17 cellular contexts compared by ENCODE assay signal in genomic region chr9:90331826-90332575, GRCh38.
DNase-seq lines count a peak whose midpoint lies in the region; ATAC-seq and TF ChIP-seq lines count a peak whose summit lies in the region.
"Had no signal": no experiment of that assay in that cellular context is flagged by ENCODE, and none has a peak within 500 bp of the region (broad histone marks: within the 10 kb centered on the region; RNA-seq: fewer than 3 reads in every experiment).

No MANE protein-coding gene starts in this region.

- peak overlapping the region; percentile 96 for H2BK120ac ChIP-seq in mesendoderm (ENCODE audit: low read depth, low read length)

- peak overlapping the region; percentile 3 for H3K27ac Mint-ChIP-seq in dendritic cell treated with granulocyte-macrophage colony-stimulating factor and Interleukin-4, amounts not matched to agents 40 ng/mL and 50 ng/mL, for 4 days
- H3K27ac Mint-ChIP-seq in nephron progenitor cell, result no peak overlapping the region
- H3K27ac Mint-ChIP-seq: activated CD4-positive, alpha-beta T cell treated with anti-CD3 and anti-CD28 coated beads, Interleukin-2, amount 10 ng/mL, durations not matched to agents 24 days and 14 days; activated T-helper 2 cell treated with anti-CD3 and anti-CD28 coated beads, Interferon-gamma antibody, Interleukin-2, Interleukin-4, amounts not matched to agents 10 μg/mL and 5 μg/mL and 100 μg/mL, durations not matched to agents 14 hours and 24 hours and 36 hours; T-cell had no signal

- intact Hi-C loops in dendritic cell treated with granulocyte-macrophage colony-stimulating factor and Interleukin-4, amounts not matched to agents 40 ng/mL and 50 ng/mL, for 4 days (cut with micrococcal nuclease), result no loop called here

- H3K4me1 ChIP-seq in HUES48 (ENCODE audit: control insufficient read depth, insufficient read depth, low read length) (peaks cover 21% of the 10 kb centered on the region), mesendoderm (ENCODE audit: control insufficient read depth, low read depth, low read length) (peaks cover 6% of the 10 kb centered on the region)
- H3K4me1 ChIP-seq: left lung, vagina had no signal

- no CpG with 5 or more reads among the region's 8 CpGs for WGBS in mesendoderm (ENCODE audit: extremely low coverage, insufficient coverage, low lambda C conversion rate)

- no peak overlapping the region for H4K8ac ChIP-seq in mesendoderm (ENCODE audit: low read depth, low read length)

- no peak for ATAC-seq in HG03039 (IDR thresholded peaks at IDR 0.05; ENCODE audit: unreplicated experiment)
- ATAC-seq: left lung, T-cell had no signal

- 0 out of 2 replicates have a peak overlapping the region, but pooled peaks have one; percentile 7 for H3K9ac ChIP-seq in HUES48 (ENCODE audit: low read depth, low read length)
- H3K9ac ChIP-seq in mesendoderm (ENCODE audit: low read length), result no peak overlapping the region
- H3K9ac ChIP-seq: BLaER1 treated with 17β-estradiol and CSF1 and Interleukin-3, amounts not matched to agents 10 nM and 100 nM had no signal

- H3K79me2 ChIP-seq in mesendoderm (ENCODE audit: control insufficient read depth, insufficient read depth, low read length), result no peaks in the 10 kb centered on the region

- peaks cover 11% of the 10 kb centered on the region for H3K4me1 Mint-ChIP-seq in dendritic cell treated with granulocyte-macrophage colony-stimulating factor and Interleukin-4, amounts not matched to agents 40 ng/mL and 50 ng/mL, for 4 days (ENCODE audit: low read depth)
- peaks cover 13% of the 10 kb centered on the region for H3K4me1 Mint-ChIP-seq in nephron progenitor cell
- H3K4me1 Mint-ChIP-seq: activated CD4-positive, alpha-beta T cell treated with anti-CD3 and anti-CD28 coated beads, Interleukin-2, amount 10 ng/mL, durations not matched to agents 24 days and 14 days; T-cell had no signal

- H3K9me3 Mint-ChIP-seq in dendritic cell treated with granulocyte-macrophage colony-stimulating factor and Interleukin-4, amounts not matched to agents 40 ng/mL and 50 ng/mL, for 4 days, result no peaks in the 10 kb centered on the region
- H3K9me3 Mint-ChIP-seq in nephron progenitor cell, result no peaks in the 10 kb centered on the region
- H3K9me3 Mint-ChIP-seq: activated CD4-positive, alpha-beta T cell treated with anti-CD3 and anti-CD28 coated beads, Interleukin-2, amount 10 ng/mL, durations not matched to agents 24 days and 14 days; activated T-helper 2 cell treated with anti-CD3 and anti-CD28 coated beads, Interferon-gamma antibody, Interleukin-2, Interleukin-4, amounts not matched to agents 10 μg/mL and 5 μg/mL and 100 μg/mL, durations not matched to agents 14 hours and 24 hours and 36 hours; T-cell had no signal

- H3K56ac ChIP-seq in mesendoderm (ENCODE audit: low read length), result peak overlapping the region; percentile 62

- no peaks in the 10 kb centered on the region for H3K36me3 Mint-ChIP-seq in dendritic cell treated with granulocyte-macrophage colony-stimulating factor and Interleukin-4, amounts not matched to agents 40 ng/mL and 50 ng/mL, for 4 days (ENCODE audit: low read depth)
- no peaks in the 10 kb centered on the region for H3K36me3 Mint-ChIP-seq in nephron progenitor cell (ENCODE audit: low read depth)
- H3K36me3 Mint-ChIP-seq: T-cell had no signal

- DNase-seq in AG08395 (ENCODE audit: low spot score) (peak; percentile 42), mesendoderm (peak; percentile 56), midbrain (lab: John Stamatoyannopoulos, UW) (no peak), nephron progenitor cell (no peak)
- DNase-seq in activated CD8-positive, alpha-beta memory T cell treated with anti-CD3 and anti-CD28 coated beads, Interleukin-2, amount 50 U/mL, for 4 hours, result no peak
- DNase-seq: activated CD4-positive, alpha-beta T cell treated with anti-CD3 and anti-CD28 coated beads, Interleukin-2, amount 10 ng/mL, durations not matched to agents 24 days and 14 days; left lung; MV-4-11; NCI-H446; OCI-M1; T-cell had no signal

- TF ChIP-seq CTCF in nephron progenitor cell (IDR thresholded peaks at IDR 0.05), result no peak

- H3K4me3 ChIP-seq in HUES48 (ENCODE audit: low read depth, low read length), result no peak overlapping the region
- H3K4me3 ChIP-seq in mesendoderm (ENCODE audit: low read length), result no peak overlapping the region
- H3K4me3 ChIP-seq: BLaER1 treated with 17β-estradiol and CSF1 and Interleukin-3, amounts not matched to agents 10 nM and 100 nM; left lung; vagina had no signal

- H3K27me3 ChIP-seq in HUES48 (ENCODE audit: control insufficient read depth, insufficient read depth, low read length), result no peaks in the 10 kb centered on the region
- no peaks in the 10 kb centered on the region for H3K27me3 ChIP-seq in mesendoderm (ENCODE audit: insufficient read depth, low read length, poor library complexity)
- H3K27me3 ChIP-seq: BLaER1 treated with 17β-estradiol and CSF1 and Interleukin-3, amounts not matched to agents 10 nM and 100 nM; left lung; vagina had no signal

- H3K23ac ChIP-seq in mesendoderm (ENCODE audit: low read length), result no peak overlapping the region

- peak overlapping the region; percentile 39 for H2BK5ac ChIP-seq in mesendoderm (ENCODE audit: low read length)

- no peak overlapping the region for H4K5ac ChIP-seq in mesendoderm (ENCODE audit: low read length)

- H3K4me2 ChIP-seq in mesendoderm (ENCODE audit: low read length), result no peak overlapping the region

- H3K36me3 ChIP-seq in HUES48 (ENCODE audit: control insufficient read depth, insufficient read depth, low read length) (no peaks in the 10 kb centered on the region), mesendoderm (ENCODE audit: control insufficient read depth, insufficient read depth, low read length) (no peaks in the 10 kb centered on the region)
- H3K36me3 ChIP-seq: BLaER1 treated with 17β-estradiol and CSF1 and Interleukin-3, amounts not matched to agents 10 nM and 100 nM; left lung; vagina had no signal

- H3K4me3 Mint-ChIP-seq in dendritic cell treated with granulocyte-macrophage colony-stimulating factor and Interleukin-4, amounts not matched to agents 40 ng/mL and 50 ng/mL, for 4 days, result no peak overlapping the region
- H3K4me3 Mint-ChIP-seq in nephron progenitor cell, result no peak overlapping the region
- H3K4me3 Mint-ChIP-seq: activated CD4-positive, alpha-beta T cell treated with anti-CD3 and anti-CD28 coated beads, Interleukin-2, amount 10 ng/mL, durations not matched to agents 24 days and 14 days; T-cell had no signal

- H3K18ac ChIP-seq in mesendoderm (ENCODE audit: low read length), result peak overlapping the region; percentile 84

- H2AK5ac ChIP-seq in mesendoderm (ENCODE audit: low read length), result no peak overlapping the region

- H3K4ac ChIP-seq in mesendoderm (ENCODE audit: low read depth, low read length), result peak overlapping the region; percentile 36

- no peaks in the 10 kb centered on the region for H3K79me1 ChIP-seq in mesendoderm (ENCODE audit: low read length)

- peak overlapping the region; percentile 81 for H3K27ac ChIP-seq in HUES48 (ENCODE audit: low read depth, low read length)
- peak overlapping the region; percentile 78 for H3K27ac ChIP-seq in mesendoderm (ENCODE audit: low read depth, low read length)
- H3K27ac ChIP-seq: left lung, vagina had no signal

- peaks cover 16% of the 10 kb centered on the region for H3K27me3 Mint-ChIP-seq in dendritic cell treated with granulocyte-macrophage colony-stimulating factor and Interleukin-4, amounts not matched to agents 40 ng/mL and 50 ng/mL, for 4 days
- no peaks in the 10 kb centered on the region for H3K27me3 Mint-ChIP-seq in nephron progenitor cell (ENCODE audit: low read depth, poor library complexity)

- no peaks in the 10 kb centered on the region for H3K9me3 ChIP-seq in HUES48 (ENCODE audit: control insufficient read depth, insufficient read depth, low read length)
- H3K9me3 ChIP-seq: BLaER1 treated with 17β-estradiol and CSF1 and Interleukin-3, amounts not matched to agents 10 nM and 100 nM; left lung; vagina had no signal

- H2BK15ac ChIP-seq in mesendoderm (replicated peaks; ENCODE audit: low read depth), result peak overlapping the region; percentile 74

Comparison
In these comparisons a context has a peak if more than half of its experiments do, and no peak if none do; other contexts are left out.
1. DNase-seq: peak in AG08395 (single experiment) and mesendoderm (single experiment); none in midbrain (single experiment), nephron progenitor cell (single experiment) and activated CD8-positive, alpha-beta memory T cell treated with anti-CD3 and anti-CD28 coated beads, Interleukin-2, amount 50 U/mL, for 4 hours (single experiment).